Comparison of ENCODE assay signal across 8 cellular contexts in genomic region chr11:11621881-11622706, GRCh38. TPM values are rescaled to one million over a fixed set of nuclear protein-coding genes. Genes with fewer than 3 reads are reported as not detected.
A peak's percentile ranks its signal among the peaks of the same experiment; 100 is the strongest.
DNase-seq lines count a peak whose midpoint lies in the region; ATAC-seq and TF ChIP-seq lines count a peak whose summit lies in the region.

Gene GALNT18, minus strand, starts transcription at chr11:11622005.

- intact Hi-C loops in spleen (cut with DNase I; ENCODE audit: low total_unique reads) = no loop called here

- ATAC-seq in GM18867 (IDR thresholded peaks at IDR 0.05; ENCODE audit: unreplicated experiment) = peak; percentile 99
- ATAC-seq in HG03066 (IDR thresholded peaks at IDR 0.05; ENCODE audit: low read depth, unreplicated experiment) = peak; percentile 95

- H3K79me2 ChIP-seq in ACC112 (ENCODE audit: control insufficient read depth, insufficient read depth, low read length, unreplicated experiment) = no peaks in the 10 kb centered on the region

- peak; percentile 83 for DNase-seq in NCI-H2107 treated with DMSO at 0.1 percent for 48 hours (lab: John Stamatoyannopoulos, UW; ENCODE audit: unreplicated experiment)
- peak; percentile 91 for DNase-seq in WERI-Rb-1
- peak; percentile 39 for DNase-seq in central memory CD4-positive, alpha-beta T cell
- peak; percentile 86 for DNase-seq in inferior parietal cortex (ENCODE audit: extremely low spot score)
- peak; percentile 93 for DNase-seq in spleen

- no peak for TF ChIP-seq POLR2A in spleen (IDR thresholded peaks at IDR 0.05)

- H3K27me3 ChIP-seq in ACC112 (ENCODE audit: insufficient read depth, low read length) (peaks cover 29% of the 10 kb centered on the region), WERI-Rb-1 (ENCODE audit: insufficient read depth, low read depth, severe bottlenecking) (peaks cover 22% of the 10 kb centered on the region), spleen (replicated peaks in 1 of 7) (peaks cover 0 to 46% (median 20%) of the 10 kb centered on the region in 7 donors)

- H2AFZ ChIP-seq in ACC112 (ENCODE audit: low read length, unreplicated experiment) = peak within 1 kb of the TSS; percentile 81

- H3K4me3 ChIP-seq in ACC112 (ENCODE audit: low read depth, low read length) (peak within 1 kb of the TSS; percentile 79), WERI-Rb-1 (ENCODE audit: low read depth, low read length) (peak within 1 kb of the TSS; percentile 52), spleen (peak within 1 kb of the TSS; percentile 44 to 73 (median 55))

- H3K27ac ChIP-seq in ACC112 (ENCODE audit: low read depth, low read length) (no peak within 1 kb of the TSS), WERI-Rb-1 (no peak within 1 kb of the TSS), spleen (peak within 1 kb of the TSS in 5 of 8 donors; percentile 13 to 50 (median 30))

- peak; percentile 50 for TF ChIP-seq CTCF in WERI-Rb-1 (IDR thresholded peaks at IDR 0.05; ENCODE audit: low read depth, low read length)
- peak; percentile 13 to 75 (median 63) for TF ChIP-seq CTCF in spleen (IDR thresholded peaks at IDR 0.05 in 8 of 11, conservative IDR thresholded peaks at IDR 0.05 in 3 of 11)

- H3K4me1 ChIP-seq in ACC112 (ENCODE audit: control insufficient read depth, insufficient read depth, low read length, unreplicated experiment) (no peaks in the 10 kb centered on the region), spleen (peaks cover 0 to 29% (median 25%) of the 10 kb centered on the region in 6 donors)

- 4 to 14% (median 7%) methylated on average over 22 to 62 of the region's 62 CpGs for WGBS in spleen, 5 donors

- H3K36me3 ChIP-seq in ACC112 (ENCODE audit: insufficient read depth, low read length) = no peaks in the 10 kb centered on the region
- H3K36me3 ChIP-seq in WERI-Rb-1 = no peaks in the 10 kb centered on the region
- H3K36me3 ChIP-seq in spleen = no peaks in the 10 kb centered on the region

- no peaks in the 10 kb centered on the region for H3K9me3 ChIP-seq in WERI-Rb-1 (ENCODE audit: severe bottlenecking)
- H3K9me3 ChIP-seq in spleen = no peaks in the 10 kb centered on the region

RNA-seq across cellular contexts. Expression of gene GALNT18, which starts in this region (rescaled TPM):
- 1 to 10 TPM; 1.7 to 6.9 (median 4.8) TPM for total RNA-seq in spleen
- polyA plus RNA-seq in spleen = 1 to 10 TPM in 2 of 3 donors, under 1 TPM in 1; 0.87 to 2.9 (median 2.3) TPM

Comparison
In these comparisons a context has a peak if more than half of its experiments do, and no peak if none do; other contexts are left out.
1. H3K27ac ChIP-seq: peak in spleen (5 of 8); none in ACC112 (single experiment) and WERI-Rb-1 (single experiment).
2. DNase-seq: peak in every context shown above with its lines; median percentile 93 in spleen; 91 in WERI-Rb-1; 86 in inferior parietal cortex; 83 in NCI-H2107 treated with DMSO at 0.1 percent for 48 hours; 39 in central memory CD4-positive, alpha-beta T cell.
3. Peak in every context shown above with its lines, with median percentiles within 50 percentile points of each other: H3K4me3 ChIP-seq.